Comparison of ENCODE assay signal across 30 cellular contexts in the genomic region with DNA sequence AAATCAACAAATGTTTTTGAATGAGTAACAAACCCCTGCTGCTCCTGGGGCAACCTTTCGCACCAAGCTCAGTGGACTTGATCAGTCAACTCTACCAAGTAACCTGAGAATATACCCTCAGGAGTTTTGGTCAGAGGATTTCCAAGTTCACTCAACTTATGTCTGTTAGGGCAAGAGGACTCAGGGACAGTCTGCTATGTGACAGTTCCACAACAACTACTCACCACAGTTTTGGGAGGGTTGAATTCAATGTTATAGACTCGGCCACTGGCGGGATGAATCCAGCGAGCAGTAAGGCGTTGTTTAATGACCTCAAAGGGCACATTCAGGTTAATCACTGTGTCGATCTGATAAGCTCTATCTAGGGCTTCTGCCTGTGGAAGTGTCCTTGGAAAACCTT.
"Had no signal": no experiment of that assay in that cellular context is flagged by ENCODE, and none has a peak within 500 bp of the region (broad histone marks: within the 10 kb centered on the region; RNA-seq: fewer than 3 reads in every experiment).

No MANE protein-coding gene starts in this region.

- ATAC-seq: left colon; left lung; lower lobe of right lung; mucosa of descending colon; naive thymus-derived CD4-positive, alpha-beta T cell; natural killer cell treated with Interleukin-12 subunit alpha and Interleukin-12 subunit beta and Interleukin-15 and Interleukin-18, amount 100 ng/mL, for 72 hours; pancreas; psoas muscle; right lobe of liver; upper lobe of right lung had no signal

- H3K9me3 Mint-ChIP-seq: immature natural killer cell; natural killer cell treated with Interleukin-12 subunit alpha and Interleukin-12 subunit beta and Interleukin-15 and Interleukin-18, amount 100 ng/mL, for 72 hours; stimulated activated naive CD8-positive, alpha-beta T cell treated with anti-CD3 and anti-CD28 coated beads, Interleukin-15, Interleukin-2, amounts not matched to agents 100 ng/mL and 50 ng/mL, for 24 hours had no signal

- H3K4me1 Mint-ChIP-seq: neural crest cell had no signal

- H3K27me3 ChIP-seq: left lung, pancreas, right atrium auricular region, right lobe of liver, suprapubic skin, tibial artery, upper lobe of right lung had no signal

- H3K4me2 ChIP-seq: smooth muscle cell had no signal

- H3K4me1 ChIP-seq: left lung, lower lobe of right lung, pancreas, right atrium auricular region, right lobe of liver, suprapubic skin, tibial artery, upper lobe of right lung had no signal

- H3K27me3 Mint-ChIP-seq: naive thymus-derived CD4-positive, alpha-beta T cell; natural killer cell treated with Interleukin-12 subunit alpha and Interleukin-12 subunit beta and Interleukin-15 and Interleukin-18, amount 100 ng/mL, for 72 hours; stimulated activated naive CD8-positive, alpha-beta T cell treated with anti-CD3 and anti-CD28 coated beads, Interleukin-15, Interleukin-2, amounts not matched to agents 100 ng/mL and 50 ng/mL, for 24 hours had no signal

- H3K4me3 ChIP-seq: left lung, lower lobe of right lung, mucosa of descending colon, pancreas, psoas muscle, right atrium auricular region, right lobe of liver, smooth muscle cell, suprapubic skin, thoracic aorta, tibial artery, upper lobe of right lung had no signal

- DNase-seq: hypothalamus; immature natural killer cell; kidney; left colon; left lung; lower lobe of right lung; mammary epithelial cell; midbrain; mucosa of descending colon; naive thymus-derived CD4-positive, alpha-beta T cell; nucleus accumbens; pancreas; posterior cingulate gyrus; psoas muscle; right lobe of liver; stimulated activated CD4-positive, alpha-beta T cell treated with anti-CD3 and anti-CD28 coated beads, Interleukin-1b, Interleukin-23, amount 100 ng/mL, for 48 hours; stimulated activated CD4-positive, alpha-beta T cell treated with anti-CD3 and anti-CD28 coated beads, Interleukin-2, amount 100 ng/mL, for 48 hours; stimulated activated CD4-positive, alpha-beta T cell treated with anti-CD3 and anti-CD28 coated beads, Interleukin-4, amount 100 ng/mL, for 4 hours; stimulated activated CD8-positive, alpha-beta memory T cell treated with anti-CD3 and anti-CD28 coated beads, Interleukin-4, amount 100 ng/mL, for 48 hours; stimulated activated naive CD4-positive, alpha-beta T cell; tibial artery; trophoblast cell; upper lobe of right lung had no signal

- H3K4me3 Mint-ChIP-seq: immature natural killer cell; naive thymus-derived CD4-positive, alpha-beta T cell; natural killer cell treated with Interleukin-12 subunit alpha and Interleukin-12 subunit beta and Interleukin-15 and Interleukin-18, amount 100 ng/mL, for 72 hours; neural crest cell; stimulated activated naive CD8-positive, alpha-beta T cell treated with anti-CD3 and anti-CD28 coated beads, Interleukin-15, Interleukin-2, amounts not matched to agents 100 ng/mL and 50 ng/mL, for 24 hours had no signal

- H3K27ac Mint-ChIP-seq: natural killer cell treated with Interleukin-12 subunit alpha and Interleukin-12 subunit beta and Interleukin-15 and Interleukin-18, amount 100 ng/mL, for 72 hours; stimulated activated naive CD8-positive, alpha-beta T cell treated with anti-CD3 and anti-CD28 coated beads, Interleukin-15, Interleukin-2, amounts not matched to agents 100 ng/mL and 50 ng/mL, for 24 hours had no signal

- H3K9me3 ChIP-seq: left lung, lower lobe of right lung, mucosa of descending colon, pancreas, psoas muscle, right atrium auricular region, right lobe of liver, suprapubic skin, thoracic aorta, tibial artery, upper lobe of right lung had no signal

- H3K27ac ChIP-seq: left lung, lower lobe of right lung, pancreas, right atrium auricular region, right lobe of liver, suprapubic skin, thoracic aorta, tibial artery, upper lobe of right lung had no signal
